ENCODE assay signal across 1 cellular context in genomic region chr3:196774191-196774820, GRCh38.
A peak's percentile ranks its signal among the peaks of the same experiment; 100 is the strongest.
TF ChIP-seq lines count a peak whose summit lies in the region.

No MANE protein-coding gene starts in this region.

TF ChIP-seq in HepG2, 621 proteins besides CTCF, POLR2A, EP300 and RAD21 (continued from another document and continues in another):
- TF ChIP-seq ARID5B (CRISPR knock-in tag; IDR thresholded peaks at IDR 0.05) (peak; percentile 79), ZNF280B (CRISPR knock-in tag; IDR thresholded peaks at IDR 0.05; ENCODE audit: borderline replicate concordance) (no peak), PLRG1 (conservative IDR thresholded peaks at IDR 0.05) (no peak), ZNF121 (CRISPR knock-in tag; IDR thresholded peaks at IDR 0.05) (no peak), GATAD2A (CRISPR knock-in tag; IDR thresholded peaks at IDR 0.05) (peak; percentile 50; the same call in 1 of the 2 replicates), TEAD3 (CRISPR knock-in tag; optimal IDR thresholded peaks at IDR 0.05; ENCODE audit: borderline replicate concordance) (peak; percentile 52), ZSCAN22 (CRISPR knock-in tag; IDR thresholded peaks at IDR 0.05) (no peak), NR2F1 (CRISPR knock-in tag; IDR thresholded peaks at IDR 0.05) (no peak), SAP130 (CRISPR knock-in tag; IDR thresholded peaks at IDR 0.05; ENCODE audit: low read depth) (peak; percentile 40; the same call in 1 of the 2 replicates), JUN (CRISPR knock-in tag; IDR thresholded peaks at IDR 0.05) (0 out of 2 replicates have a peak, but pooled peaks have one; percentile 32), MLX (CRISPR knock-in tag; IDR thresholded peaks at IDR 0.05) (peak; percentile 92), ZNF331 (CRISPR knock-in tag; IDR thresholded peaks at IDR 0.05) (0 out of 2 replicates have a peak, but pooled peaks have one; percentile 31), GZF1 (CRISPR knock-in tag; IDR thresholded peaks at IDR 0.05) (no peak), NFATC3 (CRISPR knock-in tag; IDR thresholded peaks at IDR 0.05) (no peak), E2F2 (CRISPR knock-in tag; IDR thresholded peaks at IDR 0.05; ENCODE audit: borderline replicate concordance) (no peak), GATAD1 (CRISPR knock-in tag; IDR thresholded peaks at IDR 0.05) (no peak), TFAP4 (IDR thresholded peaks at IDR 0.05; ENCODE audit: borderline replicate concordance, low read depth) (no peak), ZNF616 (CRISPR knock-in tag; IDR thresholded peaks at IDR 0.05; ENCODE audit: low read depth) (no peak), ZBTB44 (CRISPR knock-in tag; IDR thresholded peaks at IDR 0.05) (no peak), ZBTB33 (CRISPR knock-in tag; IDR thresholded peaks at IDR 0.05) (0 out of 2 replicates have a peak, but pooled peaks have one; percentile 26), HNRNPH1 (optimal IDR thresholded peaks at IDR 0.05; ENCODE audit: low read depth, low read length) (no peak), ZNF747 (CRISPR knock-in tag; IDR thresholded peaks at IDR 0.05; ENCODE audit: borderline replicate concordance) (0 out of 2 replicates have a peak, but pooled peaks have one; percentile 34), BCL6 (CRISPR knock-in tag; IDR thresholded peaks at IDR 0.05) (peak; percentile 74), SOX6 (IDR thresholded peaks at IDR 0.05) (no peak), SOX6 (CRISPR knock-in tag; IDR thresholded peaks at IDR 0.05) (0 out of 2 replicates have a peak, but pooled peaks have one; percentile 19), HNF4G (IDR thresholded peaks at IDR 0.05; ENCODE audit: borderline replicate concordance, low read depth, low read length) (peak; percentile 47; the same call in 1 of the 2 replicates), HNF4G (CRISPR knock-in tag; IDR thresholded peaks at IDR 0.05; ENCODE audit: borderline replicate concordance, low read depth) (no peak; the same call in 1 of the 2 replicates), MAFF (IDR thresholded peaks at IDR 0.05; ENCODE audit: low read depth, low read length) (peak; percentile 61), ZNF749 (CRISPR knock-in tag; IDR thresholded peaks at IDR 0.05; ENCODE audit: borderline replicate concordance) (no peak), HDAC2 (CRISPR knock-in tag; IDR thresholded peaks at IDR 0.05) (0 out of 2 replicates have a peak, but pooled peaks have one; percentile 20), PAXIP1 (CRISPR knock-in tag; conservative IDR thresholded peaks at IDR 0.05) (peak; percentile 48; the same call in 1 of the 2 replicates), HNF4A (CRISPR knock-in tag; IDR thresholded peaks at IDR 0.05) (peak; percentile 89), PAWR (CRISPR knock-in tag; IDR thresholded peaks at IDR 0.05; ENCODE audit: borderline replicate concordance) (no peak), THRA (CRISPR knock-in tag; IDR thresholded peaks at IDR 0.05; ENCODE audit: borderline replicate concordance) (0 out of 2 replicates have a peak, but pooled peaks have one; percentile 35), NFE2L2 (IDR thresholded peaks at IDR 0.05; ENCODE audit: low read length) (peak; percentile 39; the same call in 1 of the 2 replicates), SMC3 (IDR thresholded peaks at IDR 0.05; ENCODE audit: low read length) (no peak), ZNF614 (CRISPR knock-in tag; IDR thresholded peaks at IDR 0.05; ENCODE audit: borderline replicate concordance) (no peak), HIVEP1 (CRISPR knock-in tag; IDR thresholded peaks at IDR 0.05) (no peak), TFE3 (CRISPR knock-in tag; IDR thresholded peaks at IDR 0.05) (peak; percentile 83), ZNF441 (CRISPR knock-in tag; IDR thresholded peaks at IDR 0.05; ENCODE audit: borderline replicate concordance) (no peak), AGO1 (IDR thresholded peaks at IDR 0.05; ENCODE audit: low read depth, low read length, poor library complexity, severe bottlenecking) (no peak), ZNF10 (CRISPR knock-in tag; IDR thresholded peaks at IDR 0.05; ENCODE audit: borderline replicate concordance, low read depth) (no peak), ZSCAN21 (CRISPR knock-in tag; IDR thresholded peaks at IDR 0.05; ENCODE audit: borderline replicate concordance) (no peak), SOX5 (CRISPR knock-in tag; IDR thresholded peaks at IDR 0.05; ENCODE audit: borderline replicate concordance) (peak; percentile 31; the same call in 1 of the 2 replicates), DNMT1 (CRISPR knock-in tag; IDR thresholded peaks at IDR 0.05) (no peak), KLF15 (CRISPR knock-in tag; IDR thresholded peaks at IDR 0.05; ENCODE audit: borderline replicate concordance) (no peak), FOSL2 (CRISPR knock-in tag; IDR thresholded peaks at IDR 0.05) (peak; percentile 89)
